Comparison of ENCODE assay signal across 20 cellular contexts in the genomic region with DNA sequence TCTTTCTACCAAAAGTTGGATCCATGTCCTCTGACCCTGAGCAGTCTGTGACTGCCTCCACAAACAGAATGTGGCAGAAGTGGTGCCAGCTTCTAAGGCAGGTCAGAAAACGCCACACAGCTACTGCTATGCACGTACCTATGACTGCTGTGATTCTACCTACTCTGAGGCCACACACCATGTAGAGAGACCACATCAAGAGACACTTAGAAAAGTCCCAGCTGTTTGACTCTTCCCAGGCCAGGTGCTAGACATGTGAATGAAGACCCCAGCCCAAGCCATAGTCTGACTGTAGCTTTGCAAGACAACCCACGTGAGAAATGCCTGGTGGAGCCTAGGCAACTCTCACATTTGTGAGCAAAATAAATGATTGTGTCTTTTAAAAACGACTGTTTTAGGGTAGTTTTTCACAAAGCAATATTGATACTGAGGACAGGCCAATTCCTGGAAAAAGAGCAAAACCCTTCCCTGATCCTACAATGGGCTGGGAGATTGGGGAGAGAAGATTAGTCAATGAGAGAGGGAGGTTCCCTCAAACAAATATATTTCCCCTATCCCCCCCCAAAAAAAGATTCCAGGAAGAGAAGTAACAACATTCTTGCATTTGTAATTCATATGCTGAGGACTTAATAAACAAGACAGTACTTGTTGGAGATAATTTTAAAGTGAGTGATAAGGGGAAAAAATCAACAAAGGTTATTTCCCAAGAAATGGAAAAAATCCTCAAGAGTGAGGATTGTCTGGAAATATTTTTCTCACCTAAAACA. TPM values are rescaled to one million over a fixed set of nuclear protein-coding genes. Genes with fewer than 3 reads are reported as not detected.
A peak's percentile ranks its signal among the peaks of the same experiment; 100 is the strongest.
DNase-seq lines count a peak whose midpoint lies in the region; ATAC-seq and TF ChIP-seq lines count a peak whose summit lies in the region.
"Had no signal": no experiment of that assay in that cellular context is flagged by ENCODE, and none has a peak within 500 bp of the region (broad histone marks: within the 10 kb centered on the region; RNA-seq: fewer than 3 reads in every experiment).

No MANE protein-coding gene starts in this region.

- intact Hi-C loops in activated naive CD4-positive, alpha-beta T cell treated with anti-CD3 and anti-CD28 coated beads for 36 hours (cut with micrococcal nuclease) = no loop called here

- POLR2A ChIA-PET in T-cell (lab: Charles Lee) = no interaction called here

- H3K27ac Mint-ChIP-seq in activated naive CD4-positive, alpha-beta T cell treated with anti-CD3 and anti-CD28 coated beads for 36 hours = no peak overlapping the region
- H3K27ac Mint-ChIP-seq in activated naive CD4-positive, alpha-beta T cell treated with anti-CD3 and anti-CD28 coated beads, Interleukin-2, amount 10 ng/mL, durations not matched to agents 7 days and 5 days = no peak overlapping the region
- peak overlapping the region; percentile 25 to 79 for H3K27ac Mint-ChIP-seq in T-cell
- peak overlapping the region; percentile 78 for H3K27ac Mint-ChIP-seq in endodermal cell
- peak overlapping the region; percentile 72 for H3K27ac Mint-ChIP-seq in stimulated activated effector memory CD8-positive, alpha-beta T cell treated with anti-CD3 and anti-CD28 coated beads, Interleukin-12 subunit alpha, Interleukin-12 subunit beta, amount 100 ng/mL, for 72 hours
- H3K27ac Mint-ChIP-seq: T-helper 2 cell treated with Interferon-gamma antibody and Interleukin-4, amounts not matched to agents 5 μg/mL and 100 μg/mL, for 36 hours had no signal

- H3K4me3 Mint-ChIP-seq in activated naive CD4-positive, alpha-beta T cell treated with anti-CD3 and anti-CD28 coated beads for 36 hours = no peak overlapping the region
- H3K4me3 Mint-ChIP-seq in activated naive CD4-positive, alpha-beta T cell treated with anti-CD3 and anti-CD28 coated beads, Interleukin-2, amount 10 ng/mL, durations not matched to agents 7 days and 5 days = no peak overlapping the region
- H3K4me3 Mint-ChIP-seq in T-cell = peak overlapping the region in 2 of 3 donors; percentile 25 to 59
- H3K4me3 Mint-ChIP-seq in endodermal cell = no peak overlapping the region
- H3K4me3 Mint-ChIP-seq in stimulated activated effector memory CD8-positive, alpha-beta T cell treated with anti-CD3 and anti-CD28 coated beads, Interleukin-12 subunit alpha, Interleukin-12 subunit beta, amount 100 ng/mL, for 72 hours = no peak overlapping the region
- H3K4me3 Mint-ChIP-seq: T-helper 2 cell treated with Interferon-gamma antibody and Interleukin-4, amounts not matched to agents 5 μg/mL and 100 μg/mL, for 36 hours had no signal

- 73 to 81% methylated on average over 3 to 4 of the region's 4 CpGs for WGBS in endodermal cell (ENCODE audit: insufficient coverage in 1 of 2, insufficient read length in 1 of 2), 2 experiments

- peaks cover 7% of the 10 kb centered on the region for H3K9me3 ChIP-seq in endodermal cell (ENCODE audit: control insufficient read depth, low read length)
- H3K9me3 ChIP-seq: ascending aorta, neutrophil had no signal

- H3K27ac ChIP-seq in endodermal cell (ENCODE audit: low read depth, low read length) = no peak overlapping the region
- H3K27ac ChIP-seq: ascending aorta, coronary artery, neutrophil had no signal

- no peak overlapping the region for H3K4me3 ChIP-seq in endodermal cell (ENCODE audit: low read length)
- H3K4me3 ChIP-seq: ascending aorta, coronary artery had no signal

- no peaks in the 10 kb centered on the region for H3K4me1 ChIP-seq in endodermal cell (ENCODE audit: control insufficient read depth, insufficient read depth, low read length)

- no peaks in the 10 kb centered on the region for H3K9me3 Mint-ChIP-seq in activated naive CD4-positive, alpha-beta T cell treated with anti-CD3 and anti-CD28 coated beads for 36 hours
- H3K9me3 Mint-ChIP-seq in activated naive CD4-positive, alpha-beta T cell treated with anti-CD3 and anti-CD28 coated beads, Interleukin-2, amount 10 ng/mL, durations not matched to agents 7 days and 5 days = no peaks in the 10 kb centered on the region
- H3K9me3 Mint-ChIP-seq in T-cell (no peaks in the 10 kb centered on the region), endodermal cell (peaks cover 9% of the 10 kb centered on the region)
- H3K9me3 Mint-ChIP-seq in stimulated activated effector memory CD8-positive, alpha-beta T cell treated with anti-CD3 and anti-CD28 coated beads, Interleukin-12 subunit alpha, Interleukin-12 subunit beta, amount 100 ng/mL, for 72 hours = no peaks in the 10 kb centered on the region

- H3K36me3 ChIP-seq in endodermal cell (ENCODE audit: control insufficient read depth, insufficient read depth, low read length) = no peaks in the 10 kb centered on the region
- H3K36me3 ChIP-seq: ascending aorta, neutrophil had no signal

- no peak overlapping the region for H3K9ac ChIP-seq in endodermal cell (ENCODE audit: extremely low read depth, low read length, poor library complexity, severe bottlenecking)

- peak; percentile 40 to 97 (median 62) for ATAC-seq in T-cell (replicated peaks in 1 of 4)
- peak; percentile 39 for ATAC-seq in stimulated activated effector memory CD8-positive, alpha-beta T cell treated with anti-CD3 and anti-CD28 coated beads, Interleukin-12 subunit alpha, Interleukin-12 subunit beta, amount 100 ng/mL, for 72 hours
- ATAC-seq in GM19463 (IDR thresholded peaks at IDR 0.05; ENCODE audit: unreplicated experiment) = no peak
- no peak for ATAC-seq in GM18519 (IDR thresholded peaks at IDR 0.05; ENCODE audit: low FRiP score, unreplicated experiment)

- H3K27me3 Mint-ChIP-seq in activated naive CD4-positive, alpha-beta T cell treated with anti-CD3 and anti-CD28 coated beads for 36 hours (ENCODE audit: low read depth) = no peaks in the 10 kb centered on the region
- no peaks in the 10 kb centered on the region for H3K27me3 Mint-ChIP-seq in activated naive CD4-positive, alpha-beta T cell treated with anti-CD3 and anti-CD28 coated beads, Interleukin-2, amount 10 ng/mL, durations not matched to agents 7 days and 5 days
- H3K27me3 Mint-ChIP-seq in T-cell (no peaks in the 10 kb centered on the region), endodermal cell (ENCODE audit: insufficient read depth) (no peaks in the 10 kb centered on the region)

- DNase-seq in activated naive CD4-positive, alpha-beta T cell treated with anti-CD3 and anti-CD28 coated beads for 36 hours = peak; percentile 12
- DNase-seq in activated naive CD4-positive, alpha-beta T cell treated with anti-CD3 and anti-CD28 coated beads, Interleukin-2, amount 10 ng/mL, durations not matched to agents 7 days and 5 days = no peak
- DNase-seq in T-cell (peak in 22 of 34 experiments; percentile 1 to 51 (median 14)), endodermal cell (peak; percentile 71)
- DNase-seq in stimulated activated effector memory CD8-positive, alpha-beta T cell treated with anti-CD3 and anti-CD28 coated beads, Interleukin-12 subunit alpha, Interleukin-12 subunit beta, amount 100 ng/mL, for 72 hours (ENCODE audit: low spot score in 2 of 2) = no peak
- no peak for DNase-seq in stimulated activated CD4-positive, alpha-beta T cell treated with anti-CD3 and anti-CD28 coated beads, Interleukin-4, amount 100 ng/mL, for 1 hour
- DNase-seq: glutamatergic neuron, GOT3, Karpas-422, NCI-H1105 treated with DMSO at 0.1 percent for 48 hours, NCI-H345, retina, SHP77, substantia nigra had no signal

- H3K36me3 Mint-ChIP-seq in activated naive CD4-positive, alpha-beta T cell treated with anti-CD3 and anti-CD28 coated beads for 36 hours (ENCODE audit: low read depth) = no peaks in the 10 kb centered on the region
- H3K36me3 Mint-ChIP-seq in activated naive CD4-positive, alpha-beta T cell treated with anti-CD3 and anti-CD28 coated beads, Interleukin-2, amount 10 ng/mL, durations not matched to agents 7 days and 5 days = peaks cover 20% of the 10 kb centered on the region
- H3K36me3 Mint-ChIP-seq in T-cell (peaks cover 13% of the 10 kb centered on the region), endodermal cell (ENCODE audit: low read depth) (peaks cover 24% of the 10 kb centered on the region)
- H3K36me3 Mint-ChIP-seq in stimulated activated effector memory CD8-positive, alpha-beta T cell treated with anti-CD3 and anti-CD28 coated beads, Interleukin-12 subunit alpha, Interleukin-12 subunit beta, amount 100 ng/mL, for 72 hours = no peaks in the 10 kb centered on the region

- H3K27me3 ChIP-seq in endodermal cell (ENCODE audit: control insufficient read depth, insufficient read depth, low read length, poor library complexity, severe bottlenecking) = no peaks in the 10 kb centered on the region
- H3K27me3 ChIP-seq: ascending aorta, neutrophil had no signal

- peaks cover 81% of the 10 kb centered on the region for H3K4me1 Mint-ChIP-seq in activated naive CD4-positive, alpha-beta T cell treated with anti-CD3 and anti-CD28 coated beads for 36 hours (ENCODE audit: low read depth)
- peaks cover 50% of the 10 kb centered on the region for H3K4me1 Mint-ChIP-seq in activated naive CD4-positive, alpha-beta T cell treated with anti-CD3 and anti-CD28 coated beads, Interleukin-2, amount 10 ng/mL, durations not matched to agents 7 days and 5 days
- peaks cover 69 to 78% (median 77%) of the 10 kb centered on the region in 3 donors for H3K4me1 Mint-ChIP-seq in T-cell
- H3K4me1 Mint-ChIP-seq in endodermal cell = peaks cover 20% of the 10 kb centered on the region
- peaks cover 65% of the 10 kb centered on the region for H3K4me1 Mint-ChIP-seq in stimulated activated effector memory CD8-positive, alpha-beta T cell treated with anti-CD3 and anti-CD28 coated beads, Interleukin-12 subunit alpha, Interleukin-12 subunit beta, amount 100 ng/mL, for 72 hours

- CTCF ChIA-PET in activated naive CD4-positive, alpha-beta T cell treated with anti-CD3 and anti-CD28 coated beads for 36 hours (lab: Charles Lee) = no interaction called here
- CTCF ChIA-PET in activated naive CD4-positive, alpha-beta T cell treated with anti-CD3 and anti-CD28 coated beads, Interleukin-2, amount 10 ng/mL, durations not matched to agents 7 days and 5 days (lab: Charles Lee) = no interaction called here
- CTCF ChIA-PET in T-cell (lab: Charles Lee) = no interaction called here

- TF ChIP-seq CTCF in endodermal cell (conservative IDR thresholded peaks at IDR 0.05) = no peak

RNA-seq across cellular contexts. Expression of a gene that starts 33.3 kb away (rescaled TPM):
- 10 to 100 TPM; 44.8 to 54.2 TPM for total RNA-seq in activated naive CD4-positive, alpha-beta T cell treated with anti-CD3 and anti-CD28 coated beads for 36 hours
- 100 to 1,000 TPM in 4 of 5 donors, 10 to 100 TPM in 1; 86.3 to 143 (median 111) TPM for total RNA-seq in T-cell
- total RNA-seq in endodermal cell = 10 to 100 TPM; 56.5 to 62.6 TPM
- polyA plus RNA-seq in endodermal cell (2013, experiment 1 of 2) = 33.2 TPM
- 34.4 TPM for polyA plus RNA-seq in endodermal cell (2013, experiment 2 of 2)

Comparison
In these comparisons a context has a peak if more than half of its experiments do, and no peak if none do; other contexts are left out.
1. DNase-seq: peak in activated naive CD4-positive, alpha-beta T cell treated with anti-CD3 and anti-CD28 coated beads for 36 hours (single experiment), T-cell (22 of 34) and endodermal cell (single experiment); none in activated naive CD4-positive, alpha-beta T cell treated with anti-CD3 and anti-CD28 coated beads, Interleukin-2, amount 10 ng/mL, durations not matched to agents 7 days and 5 days (single experiment), stimulated activated effector memory CD8-positive, alpha-beta T cell treated with anti-CD3 and anti-CD28 coated beads, Interleukin-12 subunit alpha, Interleukin-12 subunit beta, amount 100 ng/mL, for 72 hours (0 of 2) and stimulated activated CD4-positive, alpha-beta T cell treated with anti-CD3 and anti-CD28 coated beads, Interleukin-4, amount 100 ng/mL, for 1 hour (single experiment).
2. H3K27ac Mint-ChIP-seq: peak in T-cell (2 of 2), endodermal cell (single experiment) and stimulated activated effector memory CD8-positive, alpha-beta T cell treated with anti-CD3 and anti-CD28 coated beads, Interleukin-12 subunit alpha, Interleukin-12 subunit beta, amount 100 ng/mL, for 72 hours (single experiment); none in activated naive CD4-positive, alpha-beta T cell treated with anti-CD3 and anti-CD28 coated beads for 36 hours (single experiment) and activated naive CD4-positive, alpha-beta T cell treated with anti-CD3 and anti-CD28 coated beads, Interleukin-2, amount 10 ng/mL, durations not matched to agents 7 days and 5 days (single experiment).
3. H3K4me3 Mint-ChIP-seq: peak in T-cell (2 of 3); none in activated naive CD4-positive, alpha-beta T cell treated with anti-CD3 and anti-CD28 coated beads for 36 hours (single experiment), activated naive CD4-positive, alpha-beta T cell treated with anti-CD3 and anti-CD28 coated beads, Interleukin-2, amount 10 ng/mL, durations not matched to agents 7 days and 5 days (single experiment), endodermal cell (single experiment) and stimulated activated effector memory CD8-positive, alpha-beta T cell treated with anti-CD3 and anti-CD28 coated beads, Interleukin-12 subunit alpha, Interleukin-12 subunit beta, amount 100 ng/mL, for 72 hours (single experiment).
4. ATAC-seq: peak in T-cell (4 of 4) and stimulated activated effector memory CD8-positive, alpha-beta T cell treated with anti-CD3 and anti-CD28 coated beads, Interleukin-12 subunit alpha, Interleukin-12 subunit beta, amount 100 ng/mL, for 72 hours (single experiment); none in GM19463 (single experiment) and GM18519 (single experiment).